In the genomic region with DNA sequence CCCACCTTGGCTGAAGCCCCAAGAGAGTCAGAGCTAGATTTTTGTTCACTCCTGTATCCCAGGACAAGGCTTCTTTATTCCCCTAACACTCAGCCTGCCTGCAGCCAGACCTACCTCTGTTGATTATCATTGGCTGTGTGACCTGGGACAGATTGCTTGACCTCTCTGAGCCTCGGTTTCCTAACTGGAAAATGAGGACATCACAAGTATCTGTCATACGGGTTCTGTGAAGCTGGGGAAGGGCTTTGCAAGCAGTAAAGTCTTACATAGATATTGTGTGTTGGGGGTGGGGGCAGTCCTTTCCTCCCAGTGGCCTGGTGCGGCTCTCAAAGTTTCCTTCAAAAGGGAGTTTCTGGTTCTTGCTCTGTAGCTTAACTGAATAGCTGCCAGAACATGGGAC, we compare ENCODE assay signal across 18 cellular contexts.
"Had no signal": no experiment of that assay in that cellular context is flagged by ENCODE, and none has a peak within 500 bp of the region (broad histone marks: within the 10 kb centered on the region; RNA-seq: fewer than 3 reads in every experiment).

No MANE protein-coding gene starts in this region.

- H3K27ac ChIP-seq: adrenal gland, coronary artery, epithelial cell of prostate, heart left ventricle, pancreas, sigmoid colon, tibial artery, uterus had no signal

- H3K4me3 ChIP-seq: adrenal gland, coronary artery, heart left ventricle, pancreas, sigmoid colon, tibial artery, uterus had no signal

- H3K4me3 Mint-ChIP-seq: activated naive CD4-positive, alpha-beta T cell treated with anti-CD3 and anti-CD28 coated beads, Interleukin-2, amount 50 U/mL, for 24 hours had no signal

- H3K36me3 Mint-ChIP-seq: activated naive CD4-positive, alpha-beta T cell treated with anti-CD3 and anti-CD28 coated beads, Interleukin-2, amount 50 U/mL, for 24 hours; immature natural killer cell had no signal

- H3K27ac Mint-ChIP-seq: activated naive CD4-positive, alpha-beta T cell treated with anti-CD3 and anti-CD28 coated beads, Interleukin-2, amount 50 U/mL, for 24 hours; immature natural killer cell had no signal

- H3K36me3 ChIP-seq: adrenal gland, heart left ventricle, pancreas, sigmoid colon, tibial artery, uterus had no signal

- H3K9me3 Mint-ChIP-seq: activated naive CD4-positive, alpha-beta T cell treated with anti-CD3 and anti-CD28 coated beads, Interleukin-2, amount 50 U/mL, for 24 hours; immature natural killer cell had no signal

- ATAC-seq: heart left ventricle, pancreas had no signal

- FAIRE-seq: frontal cortex, pancreas had no signal

- H3K27me3 ChIP-seq: adrenal gland, heart left ventricle, pancreas, sigmoid colon, tibial artery, uterus had no signal

- DNase-seq: activated CD4-positive, alpha-beta T cell treated with anti-CD3 and anti-CD28 coated beads, Interleukin-2, amount 50 U/mL, for 4 hours; activated CD4-positive, CD25-positive, alpha-beta regulatory T cell treated with anti-CD3 and anti-CD28 coated beads, Interleukin-2, amount 50 U/mL, for 72 hours; activated effector memory CD4-positive, alpha-beta T cell treated with Interleukin-2 at 50 U/mL for 16 hours; adrenal gland; effector CD8-positive, alpha-beta T cell; immature natural killer cell; midbrain; stimulated activated CD4-positive, alpha-beta T cell treated with anti-CD3 and anti-CD28 coated beads, Interleukin-1b, Interleukin-23, amount 100 ng/mL, for 48 hours; T1000; uterus had no signal

- H3K9me3 ChIP-seq: adrenal gland, heart left ventricle, pancreas, sigmoid colon, tibial artery, uterus had no signal
